ENCODE assay signal across 10 cellular contexts in the genomic region with DNA sequence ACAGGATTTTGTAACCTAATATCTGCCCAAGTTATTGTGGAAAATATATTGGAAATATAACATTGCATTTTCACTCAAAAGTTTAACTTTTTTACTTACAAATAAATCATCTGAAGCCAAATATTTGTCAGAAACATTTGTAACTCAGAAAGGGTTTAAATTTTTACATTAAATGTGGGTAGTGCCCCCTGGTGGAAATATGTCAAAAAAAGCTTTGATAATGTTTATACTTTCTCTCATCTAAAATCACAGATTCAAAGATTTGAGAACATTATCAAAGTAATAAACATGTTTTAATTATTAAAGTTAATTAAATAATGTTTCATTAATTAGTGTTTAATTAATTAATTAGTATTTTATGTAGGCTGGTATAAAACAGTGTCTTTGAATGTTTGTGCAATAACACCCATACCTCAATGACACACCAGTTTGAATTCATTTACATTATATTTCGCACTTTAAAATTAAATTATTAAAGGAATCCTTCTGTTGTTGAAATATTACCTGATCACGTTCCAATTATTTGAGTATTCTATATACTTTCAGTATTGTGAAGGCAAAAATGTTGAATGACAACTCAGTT.
DNase-seq lines count a peak whose midpoint lies in the region; ATAC-seq, FAIRE-seq and TF ChIP-seq lines count a peak whose summit lies in the region.
"Had no signal": no experiment of that assay in that cellular context is flagged by ENCODE, and none has a peak within 500 bp of the region (broad histone marks: within the 10 kb centered on the region; RNA-seq: fewer than 3 reads in every experiment).

No MANE protein-coding gene starts in this region.

- H3K27me3 ChIP-seq in KMS-11 (ENCODE audit: insufficient read depth, low read depth) (no peaks in the 10 kb centered on the region), right lobe of liver (no peaks in the 10 kb centered on the region), Peyer's patch (no peaks in the 10 kb centered on the region)

- 2% methylated on average over 2 of the region's 2 CpGs for WGBS in right lobe of liver (ENCODE audit: insufficient coverage, low coverage, low lambda C conversion rate, missing lambda C conversion rate)

- H3K36me3 ChIP-seq in KMS-11 (ENCODE audit: insufficient read depth): no peaks in the 10 kb centered on the region
- H3K36me3 ChIP-seq in right lobe of liver: no peaks in the 10 kb centered on the region
- H3K36me3 ChIP-seq in Peyer's patch: no peaks in the 10 kb centered on the region

- peak; percentile 48 for TF ChIP-seq CTCF in D721Med (IDR thresholded peaks at IDR 0.05; ENCODE audit: insufficient read depth, missing control alignments)
- peak; percentile 73; the same call in 1 of the 2 replicates for TF ChIP-seq CTCF in KMS-11 (conservative IDR thresholded peaks at IDR 0.05; ENCODE audit: low read depth, low read length)
- peak; percentile 76 for TF ChIP-seq CTCF in VCaP (conservative IDR thresholded peaks at IDR 0.05)
- peak; percentile 14 to 54 (median 44) for TF ChIP-seq CTCF in right lobe of liver (IDR thresholded peaks at IDR 0.05)
- peak in 1 of 6 experiments; percentile 15 for TF ChIP-seq CTCF in Peyer's patch (IDR thresholded peaks at IDR 0.05)

- FAIRE-seq in D721Med (lab: Jason Lieb, UNC): no peak
- no peak for FAIRE-seq in HTR-8/SVneo (lab: Jason Lieb, UNC)
- FAIRE-seq: GM18507 had no signal

- H3K4me3 ChIP-seq in KMS-11 (IDR thresholded peaks at IDR 0.05; ENCODE audit: insufficient read depth, low read depth, low read length) (no peak overlapping the region), right lobe of liver (no peak overlapping the region), Peyer's patch (no peak overlapping the region)

- H3K27ac ChIP-seq in KMS-11: no peak overlapping the region
- no peak overlapping the region for H3K27ac ChIP-seq in VCaP
- no peak overlapping the region for H3K27ac ChIP-seq in right lobe of liver
- H3K27ac ChIP-seq in Peyer's patch: no peak overlapping the region

- no peaks in the 10 kb centered on the region for H3K9me3 ChIP-seq in right lobe of liver
- H3K9me3 ChIP-seq in Peyer's patch: no peaks in the 10 kb centered on the region

- H3K4me1 ChIP-seq in KMS-11 (ENCODE audit: low read depth, poor library complexity, severe bottlenecking) (no peaks in the 10 kb centered on the region), right lobe of liver (no peaks in the 10 kb centered on the region), Peyer's patch (no peaks in the 10 kb centered on the region)

- H3K4me2 ChIP-seq in KMS-11: no peak overlapping the region

- no peaks in the 10 kb centered on the region for H3K79me2 ChIP-seq in KMS-11 (ENCODE audit: insufficient read depth, low read depth)

- H2AFZ ChIP-seq in KMS-11 (ENCODE audit: low read depth): no peak overlapping the region

- H4K20me1 ChIP-seq in KMS-11 (ENCODE audit: insufficient read depth): no peaks in the 10 kb centered on the region

- no peak for DNase-seq in D721Med (ENCODE audit: insufficient read length, low spot score)
- DNase-seq in right lobe of liver: no peak
- DNase-seq in HTR-8/SVneo (ENCODE audit: insufficient read length, low spot score): no peak
- no peak for DNase-seq in NCI-H2107 (lab: John Stamatoyannopoulos, UW)
- no peak for DNase-seq in Peyer's patch
- DNase-seq: SIG-M5 had no signal

- intact Hi-C loops in right lobe of liver (cut with DNase I): no loop called here

- no peak overlapping the region for H3K9ac ChIP-seq in KMS-11

- TF ChIP-seq POLR2A in right lobe of liver (IDR thresholded peaks at IDR 0.05) (no peak), Peyer's patch (IDR thresholded peaks at IDR 0.05) (no peak)

- ATAC-seq in right lobe of liver (no peak), GM18867 (IDR thresholded peaks at IDR 0.05; ENCODE audit: unreplicated experiment) (no peak)
